In the genomic region with DNA sequence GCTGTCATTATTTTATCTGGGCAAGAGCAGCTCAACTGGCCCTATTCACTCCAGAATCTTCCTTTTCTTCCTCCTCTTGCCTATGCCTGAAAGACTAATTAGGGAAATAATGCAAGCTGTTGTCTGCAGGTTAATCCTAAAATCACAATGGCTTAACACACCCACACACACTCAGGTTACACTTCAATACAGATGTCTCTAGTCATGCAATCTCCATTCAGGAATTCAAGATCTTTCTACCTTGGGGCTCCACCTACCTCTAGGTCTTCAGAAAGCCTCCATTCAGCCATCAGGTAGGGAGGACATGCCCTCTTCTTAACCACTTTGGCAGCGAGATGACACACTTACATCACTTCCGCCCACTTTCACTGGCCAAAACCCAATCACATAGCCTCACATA, we compare ENCODE assay signal across 23 cellular contexts.
DNase-seq lines count a peak whose midpoint lies in the region; ATAC-seq, FAIRE-seq and TF ChIP-seq lines count a peak whose summit lies in the region.
"Had no signal": no experiment of that assay in that cellular context is flagged by ENCODE, and none has a peak within 500 bp of the region (broad histone marks: within the 10 kb centered on the region; RNA-seq: fewer than 3 reads in every experiment).

No MANE protein-coding gene starts in this region.

- in situ Hi-C loops in mammary epithelial cell (cut with MboI; ENCODE audit: low sequenced_read_pairs in 2 of 2), result no loop called here

- DNase-seq in mammary epithelial cell (peak; percentile 56), breast epithelium (ENCODE audit: low spot score in 2 of 2) (no peak), bronchial epithelial cell (ENCODE audit: low read depth) (peak; percentile 20), iPS-NIHi7 (ENCODE audit: extremely low spot score) (peak; percentile 24), amniotic stem cell (lab: John Stamatoyannopoulos, UW) (no peak), A172 (ENCODE audit: low spot score) (no peak)
- DNase-seq: DMS53; GDM1; H7; KG1; NCI-H1092; NCI-H1436; NCI-H187 treated with DMSO at 0.1 percent for 48 hours; NCI-H2107; NCI-H345; NK-92 treated with Interleukin-12 subunit alpha and Interleukin-12 subunit beta, amount 100 ng/mL, for 24 hours; SHP77 treated with DMSO at 0.1 percent for 48 hours had no signal

- dilution Hi-C loops in mammary epithelial cell (cut with HindIII; ENCODE audit: low sequenced_read_pairs), result no loop called here

- no peak for TF ChIP-seq POLR2A in breast epithelium (IDR thresholded peaks at IDR 0.05)

- WGBS in mammary epithelial cell (ENCODE audit: low coverage, missing lambda C conversion rate), result 15% methylated on average over 2 of the region's 2 CpGs

- H3K9ac ChIP-seq in mammary epithelial cell (ENCODE audit: insufficient read depth, low read length), result no peak overlapping the region

- H3K27ac ChIP-seq in mammary epithelial cell (ENCODE audit: insufficient read depth, low read depth, low read length) (no peak overlapping the region), breast epithelium (no peak overlapping the region)
- H3K27ac ChIP-seq: RWPE1, SK-N-MC had no signal

- no peaks in the 10 kb centered on the region for H4K20me1 ChIP-seq in mammary epithelial cell (ENCODE audit: insufficient read depth, low read length)

- H3K27me3 ChIP-seq in mammary epithelial cell (ENCODE audit: insufficient read depth, low read length) (no peaks in the 10 kb centered on the region), breast epithelium (no peaks in the 10 kb centered on the region), bronchial epithelial cell (ENCODE audit: control insufficient read depth, insufficient read depth, low read length) (no peaks in the 10 kb centered on the region)

- FAIRE-seq in bronchial epithelial cell (lab: Jason Lieb, UNC), result no peak
- FAIRE-seq: A204.1, GM18507 had no signal

- no TSS peak for BruUV-seq in mammary epithelial cell (replicated peaks; lab: Mats Ljungman, UMichigan)

- peak overlapping the region; percentile 39 for H2AFZ ChIP-seq in mammary epithelial cell (ENCODE audit: low read depth, low read length)

- H3K9me3 ChIP-seq in mammary epithelial cell (replicated peaks; ENCODE audit: insufficient read depth, low read length) (no peaks in the 10 kb centered on the region), breast epithelium (no peaks in the 10 kb centered on the region)

- CTCF ChIA-PET in mammary epithelial cell (lab: Charles Lee; ENCODE audit: low non-redundant PET), result no interaction called here

- TF ChIP-seq CTCF in mammary epithelial cell (conservative IDR thresholded peaks at IDR 0.05 in 1 of 2, IDR thresholded peaks at IDR 0.05 in 1 of 2; ENCODE audit: extremely low read depth in 1 of 2, insufficient read depth in 1 of 2, low read depth in 1 of 2, low read length in 2 of 2), result no peak
- no peak for TF ChIP-seq CTCF in breast epithelium (IDR thresholded peaks at IDR 0.05)
- TF ChIP-seq CTCF in bronchial epithelial cell (IDR thresholded peaks at IDR 0.05; ENCODE audit: insufficient read depth, low read length, severe bottlenecking), result no peak

- no peaks in the 10 kb centered on the region for H3K79me2 ChIP-seq in mammary epithelial cell (ENCODE audit: insufficient read depth, low read length)

- H3K4me1 ChIP-seq in mammary epithelial cell (ENCODE audit: insufficient read depth, low read length) (no peaks in the 10 kb centered on the region), breast epithelium (no peaks in the 10 kb centered on the region)

- H3K36me3 ChIP-seq in mammary epithelial cell (ENCODE audit: insufficient read depth, low read length), result no peaks in the 10 kb centered on the region
- H3K36me3 ChIP-seq in breast epithelium, result no peaks in the 10 kb centered on the region
- H3K36me3 ChIP-seq in bronchial epithelial cell (ENCODE audit: control insufficient read depth, insufficient read depth, low read length), result no peaks in the 10 kb centered on the region

- no peak for ATAC-seq in GM18909 (IDR thresholded peaks at IDR 0.05; ENCODE audit: poor library complexity, unreplicated experiment)
- ATAC-seq in HG02763 (IDR thresholded peaks at IDR 0.05; ENCODE audit: unreplicated experiment), result no peak

- no peak overlapping the region for H3K4me2 ChIP-seq in mammary epithelial cell (ENCODE audit: insufficient read depth, low read depth, low read length)

- H3K4me3 ChIP-seq in mammary epithelial cell (replicated peaks in 1 of 3; ENCODE audit: insufficient read depth in 1 of 3, low read depth in 2 of 3, low read length in 3 of 3), result no peak overlapping the region
- no peak overlapping the region for H3K4me3 ChIP-seq in breast epithelium
- H3K4me3 ChIP-seq in bronchial epithelial cell (ENCODE audit: low read depth, low read length), result no peak overlapping the region
- H3K4me3 ChIP-seq: SK-N-MC had no signal

- intact Hi-C loops in mammary epithelial cell (cut with micrococcal nuclease), result no loop called here
- intact Hi-C loops in breast epithelium (cut with DNase I; ENCODE audit: low total_unique reads), result no loop called here

Comparison
In these comparisons a context has a peak if more than half of its experiments do, and no peak if none do; other contexts are left out.
1. DNase-seq: peak in mammary epithelial cell (single experiment), bronchial epithelial cell (single experiment) and iPS-NIHi7 (single experiment); none in breast epithelium (0 of 2), amniotic stem cell (single experiment) and A172 (single experiment).